In genomic region chr22:36192601-36193000, GRCh38 we compare ENCODE assay signal across 24 cellular contexts. TPM values are rescaled to one million over a fixed set of nuclear protein-coding genes. Genes with fewer than 3 reads are reported as not detected.
DNase-seq lines count a peak whose midpoint lies in the region; ATAC-seq, FAIRE-seq and TF ChIP-seq lines count a peak whose summit lies in the region.
"Had no signal": no experiment of that assay in that cellular context is flagged by ENCODE, and none has a peak within 500 bp of the region (broad histone marks: within the 10 kb centered on the region; RNA-seq: fewer than 3 reads in every experiment).

No MANE protein-coding gene starts in this region.

- H3K79me2 ChIP-seq in endothelial cell of umbilical vein (ENCODE audit: control insufficient read depth, insufficient read depth, low read length), result no peaks in the 10 kb centered on the region

- dilution Hi-C loops in endothelial cell of umbilical vein (cut with MboI; ENCODE audit: extremely low pct_ligation_motif_present, low sequenced_read_pairs), result no loop called here

- no peaks in the 10 kb centered on the region for H3K9me1 ChIP-seq in endothelial cell of umbilical vein (replicated peaks; ENCODE audit: control insufficient read depth, extremely low read depth, insufficient read depth, low read length)

- no peak overlapping the region for H3K9ac ChIP-seq in endothelial cell of umbilical vein (replicated peaks; ENCODE audit: extremely low read depth, insufficient read depth, low read length)

- H3K4me2 ChIP-seq in endothelial cell of umbilical vein (ENCODE audit: insufficient read depth, low read length), result no peak overlapping the region

- H3K27ac ChIP-seq in endothelial cell of umbilical vein (ENCODE audit: insufficient read depth, low read depth, low read length) (no peak overlapping the region), psoas muscle (peak overlapping the region; percentile 79)
- H3K27ac ChIP-seq: Peyer's patch had no signal

- H3K4me3 ChIP-seq in endothelial cell of umbilical vein (replicated peaks in 1 of 3; ENCODE audit: insufficient read depth in 1 of 3, low read depth in 1 of 3, low read length in 3 of 3), result no peak overlapping the region
- no peak overlapping the region for H3K4me3 ChIP-seq in psoas muscle
- H3K4me3 ChIP-seq: Peyer's patch had no signal

- ATAC-seq in psoas muscle (no peak), GM18873 (IDR thresholded peaks at IDR 0.05; ENCODE audit: low FRiP score, unreplicated experiment) (no peak), HG02970 (IDR thresholded peaks at IDR 0.05; ENCODE audit: low FRiP score, unreplicated experiment) (no peak)

- TF ChIP-seq POLR2A in endothelial cell of umbilical vein (IDR thresholded peaks at IDR 0.05; ENCODE audit: low read depth, low read length), result no peak

- no peaks in the 10 kb centered on the region for H4K20me1 ChIP-seq in endothelial cell of umbilical vein (replicated peaks; ENCODE audit: control insufficient read depth, extremely low read depth, insufficient read depth, low read length)

- in situ Hi-C loops in SK-MEL-5 (cut with HindIII; ENCODE audit: low pct_unique_long_range_greater_than_20kb, low sequenced_read_pairs), result no loop called here

- H3K36me3 ChIP-seq in endothelial cell of umbilical vein (ENCODE audit: control insufficient read depth in 2 of 2, extremely low read depth in 1 of 2, insufficient read depth in 2 of 2, low read length in 2 of 2) (no peaks in the 10 kb centered on the region), psoas muscle (ENCODE audit: insufficient read depth in 1 of 2, low read depth in 1 of 2) (no peaks in the 10 kb centered on the region)
- H3K36me3 ChIP-seq: Peyer's patch had no signal

- H2AFZ ChIP-seq in endothelial cell of umbilical vein (ENCODE audit: low read depth, low read length), result no peak overlapping the region

- intact Hi-C loops in endothelial cell of umbilical vein (cut with micrococcal nuclease), result no loop called here
- intact Hi-C loops in psoas muscle (cut with DNase I), result loop anchor here (5.0 to 10.0 kb wide), 2 partner anchors 85 to 292 kb away; partner anchors contain the start of gene TXN2 (in 1 of the 2)

- H3K9me3 ChIP-seq in endothelial cell of umbilical vein (replicated peaks; ENCODE audit: control insufficient read depth, insufficient read depth, low read length), result no peaks in the 10 kb centered on the region
- no peaks in the 10 kb centered on the region for H3K9me3 ChIP-seq in psoas muscle
- H3K9me3 ChIP-seq: Peyer's patch had no signal

- 52 to 66% (median 57%) methylated on average over 5 of the region's 5 CpGs for WGBS in psoas muscle, 3 donors

- DNase-seq in M059J (ENCODE audit: low read depth) (peak; percentile 19), SK-MEL-5 (ENCODE audit: low read depth, low spot score) (peak; percentile 49), endothelial cell of umbilical vein (ENCODE audit: low read depth, low spot score) (peak; percentile 19), psoas muscle (no peak), D721Med (ENCODE audit: insufficient read length, low spot score) (no peak), SW 1271 (lab: John Stamatoyannopoulos, UW) (no peak)
- DNase-seq: ACHN; C1 segment of cervical spinal cord; CD8-positive, alpha-beta memory T cell; DMS79; Kasumi-1; MM.1S; NCI-H1092; NCI-H1436 treated with DMSO at 0.1 percent for 48 hours; NCI-H2029 treated with DMSO at 0.1 percent for 48 hours; NCI-H446 treated with DMSO at 0.1 percent for 48 hours; NCI-H69; Peyer's patch; SIG-M5 had no signal

- CTCF ChIA-PET in endothelial cell of umbilical vein (lab: Charles Lee), result interaction anchor here (0.6 to 2.5 kb wide), 6 partner anchors 46 to 294 kb away, joined by 3 to 16 read pairs (median 3); partner anchors contain the start of gene APOL2

- TF ChIP-seq CTCF in endothelial cell of umbilical vein (IDR thresholded peaks at IDR 0.05; ENCODE audit: extremely low read depth in 1 of 2, insufficient read depth in 1 of 2, low read depth in 1 of 2, low read length in 2 of 2) (no peak), psoas muscle (IDR thresholded peaks at IDR 0.05) (no peak), D721Med (IDR thresholded peaks at IDR 0.05; ENCODE audit: insufficient read depth, missing control alignments) (no peak)

- FAIRE-seq in endothelial cell of umbilical vein (lab: Jason Lieb, UNC), result peak; percentile 21
- no peak for FAIRE-seq in D721Med (lab: Jason Lieb, UNC)
- FAIRE-seq: H54, HTR-8/SVneo had no signal

- H3K27me3 ChIP-seq in endothelial cell of umbilical vein (ENCODE audit: control insufficient read depth in 2 of 2, insufficient read depth in 2 of 2, low read length in 2 of 2), result peaks cover 0 to 6% of the 10 kb centered on the region in 2 experiments
- no peaks in the 10 kb centered on the region for H3K27me3 ChIP-seq in psoas muscle (ENCODE audit: insufficient read depth in 3 of 3, low read length in 2 of 3)
- H3K27me3 ChIP-seq: Peyer's patch had no signal

- H3K4me1 ChIP-seq in endothelial cell of umbilical vein (ENCODE audit: control insufficient read depth, extremely low read depth, insufficient read depth, low read length) (peaks cover 29% of the 10 kb centered on the region), psoas muscle (peaks cover 15% of the 10 kb centered on the region)

- POLR2A ChIA-PET in endothelial cell of umbilical vein (lab: Charles Lee), result no interaction called here

- BruUV-seq in endothelial cell of umbilical vein (replicated peaks; lab: Mats Ljungman, UMichigan), result no TSS peak

TF ChIP-seq in endothelial cell of umbilical vein, 7 proteins besides CTCF, POLR2A, EP300 and RAD21:
- no peak for TF ChIP-seq EZH2 (IDR thresholded peaks at IDR 0.05; ENCODE audit: borderline replicate concordance, low read depth, low read length, severe bottlenecking)
- TF ChIP-seq GATA2 (IDR thresholded peaks at IDR 0.05; ENCODE audit: insufficient read depth, insufficient read length, low read depth, low read length), result no peak
- no peak for TF ChIP-seq MAX (IDR thresholded peaks at IDR 0.05; ENCODE audit: insufficient read depth, insufficient read length)
- TF ChIP-seq POLR2AphosphoS5 (IDR thresholded peaks at IDR 0.05; ENCODE audit: insufficient read depth, low read depth, low read length), result no peak
- no peak for TF ChIP-seq FOS (IDR thresholded peaks at IDR 0.05; ENCODE audit: borderline replicate concordance, insufficient read depth, low read length)
- no peak for TF ChIP-seq JUN (IDR thresholded peaks at IDR 0.05; ENCODE audit: borderline replicate concordance, insufficient read depth, insufficient read length, low read depth)
- TF ChIP-seq MYC (IDR thresholded peaks at IDR 0.05; ENCODE audit: low read depth, low read length), result no peak

RNA-seq across cellular contexts. Expression of gene APOL4, which starts 9.0 kb away (rescaled TPM):
- total RNA-seq in M059J (2014; rRNA removed; shearing (Covaris generic)), result 0.10 TPM in 1 of 2 replicates, not detected in the other
- total RNA-seq in SK-MEL-5 (2014; rRNA removed; shearing (Covaris generic)), result not detected in 2 replicates
- polyA plus RNA-seq in SK-MEL-5 (2015; cell fraction: cytosol; rRNA removed), result not detected in 2 replicates
- polyA plus RNA-seq in SK-MEL-5 (2015; cell fraction: nucleus; rRNA removed), result not detected in 2 replicates
- total RNA-seq in endothelial cell of umbilical vein, result 0.97 and 2.6 TPM in 2 replicates
- polyA plus RNA-seq in endothelial cell of umbilical vein, result 0.25 and 0.33 TPM in 2 replicates
- polyA plus RNA-seq in endothelial cell of umbilical vein (2011; cell fraction: cytosol; rRNA removed), result 0.12 and 0.18 TPM in 2 replicates
- 0.13 TPM in 1 of 2 replicates, not detected in the other for polyA plus RNA-seq in endothelial cell of umbilical vein (2011; cell fraction: nucleus; rRNA removed)
- 0.12 and 0.30 TPM in 2 replicates for polyA plus RNA-seq in endothelial cell of umbilical vein (2012)
- polyA minus RNA-seq in endothelial cell of umbilical vein, result 0.25 and 0.51 TPM in 2 replicates
- not detected for polyA minus RNA-seq in endothelial cell of umbilical vein (2011; cell fraction: cytosol; rRNA and poly(A)+ RNA removed)
- not detected in 2 replicates for polyA minus RNA-seq in endothelial cell of umbilical vein (2011; cell fraction: nucleus; rRNA and poly(A)+ RNA removed)
- total RNA-seq in psoas muscle, result 1 to 10 TPM in 3 of 4 donors, under 1 TPM in 1; 0.86 to 6.8 (median 2.5) TPM
- 1 to 10 TPM; 1.1 to 2.1 (median 1.6) TPM for polyA plus RNA-seq in psoas muscle
- polyA plus RNA-seq: CD8-positive, alpha-beta memory T cell; IgD-negative memory B cell had no signal

RNA-seq across cellular contexts. Expression of gene APOL3, which starts 32.0 kb away (rescaled TPM):
- total RNA-seq in M059J (2014; rRNA removed; shearing (Covaris generic)), result 11.7 and 12.4 TPM in 2 replicates
- total RNA-seq in SK-MEL-5 (2014; rRNA removed; shearing (Covaris generic)), result 0.18 TPM in 1 of 2 replicates, not detected in the other
- 0.19 and 0.23 TPM in 2 replicates for polyA plus RNA-seq in SK-MEL-5 (2015; cell fraction: cytosol; rRNA removed)
- polyA plus RNA-seq in SK-MEL-5 (2015; cell fraction: nucleus; rRNA removed), result not detected in 2 replicates
- total RNA-seq in endothelial cell of umbilical vein (15.4 and 36.9 TPM in 2 replicates), psoas muscle (10 to 100 TPM; 15.1 to 24.1 (median 18.3) TPM)
- polyA plus RNA-seq in endothelial cell of umbilical vein (16.6 and 17.9 TPM in 2 replicates), psoas muscle (10 to 100 TPM; 11.1 to 16.3 (median 15.1) TPM)
- polyA plus RNA-seq in endothelial cell of umbilical vein (2011; cell fraction: cytosol; rRNA removed), result 14.8 and 18.5 TPM in 2 replicates
- polyA plus RNA-seq in endothelial cell of umbilical vein (2011; cell fraction: nucleus; rRNA removed), result 16.3 and 26.7 TPM in 2 replicates
- 15.9 and 26.0 TPM in 2 replicates for polyA plus RNA-seq in endothelial cell of umbilical vein (2012)
- 18.1 and 22.6 TPM in 2 replicates for polyA minus RNA-seq in endothelial cell of umbilical vein
- not detected for polyA minus RNA-seq in endothelial cell of umbilical vein (2011; cell fraction: cytosol; rRNA and poly(A)+ RNA removed)
- polyA minus RNA-seq in endothelial cell of umbilical vein (2011; cell fraction: nucleus; rRNA and poly(A)+ RNA removed), result 7.5 and 15.0 TPM in 2 replicates

RNA-seq across cellular contexts. Expression of gene APOL2, which starts 46.7 kb away (rescaled TPM):
- total RNA-seq in M059J (2014; rRNA removed; shearing (Covaris generic)), result 45.6 and 64.3 TPM in 2 replicates
- total RNA-seq in SK-MEL-5 (2014; rRNA removed; shearing (Covaris generic)), result 29.8 and 36.4 TPM in 2 replicates
- polyA plus RNA-seq in SK-MEL-5 (2015; cell fraction: cytosol; rRNA removed), result 22.1 and 25.1 TPM in 2 replicates
- 35.7 and 48.3 TPM in 2 replicates for polyA plus RNA-seq in SK-MEL-5 (2015; cell fraction: nucleus; rRNA removed)
- 37.6 and 41.9 TPM in 2 replicates for total RNA-seq in endothelial cell of umbilical vein
- 16.9 and 17.8 TPM in 2 replicates for polyA plus RNA-seq in endothelial cell of umbilical vein
- polyA plus RNA-seq in endothelial cell of umbilical vein (2011; cell fraction: cytosol; rRNA removed), result 24.9 and 26.1 TPM in 2 replicates
- 29.1 and 32.5 TPM in 2 replicates for polyA plus RNA-seq in endothelial cell of umbilical vein (2011; cell fraction: nucleus; rRNA removed)
- 28.6 and 34.8 TPM in 2 replicates for polyA plus RNA-seq in endothelial cell of umbilical vein (2012)
- 40.7 and 43.4 TPM in 2 replicates for polyA minus RNA-seq in endothelial cell of umbilical vein
- polyA minus RNA-seq in endothelial cell of umbilical vein (2011; cell fraction: cytosol; rRNA and poly(A)+ RNA removed), result 9.3 TPM
- 11.7 and 14.2 TPM in 2 replicates for polyA minus RNA-seq in endothelial cell of umbilical vein (2011; cell fraction: nucleus; rRNA and poly(A)+ RNA removed)
- 10 to 100 TPM; 24.4 to 54.7 (median 43.6) TPM for total RNA-seq in psoas muscle
- 10 to 100 TPM; 17.5 to 52.2 (median 26.8) TPM for polyA plus RNA-seq in psoas muscle

Comparison
In these comparisons a context has a peak if more than half of its experiments do, and no peak if none do; other contexts are left out.
1. DNase-seq: peak in M059J (single experiment), SK-MEL-5 (single experiment) and endothelial cell of umbilical vein (single experiment); none in psoas muscle (0 of 2), D721Med (single experiment) and SW 1271 (0 of 2).
2. RNA of gene APOL3, which starts 32.0 kb away (total RNA-seq): 15.4 to 36.9 TPM in endothelial cell of umbilical vein, 15.1 to 24.1 TPM in psoas muscle and 11.7 to 12.4 TPM in M059J; 0.18 TPM in SK-MEL-5; every median in the first group is over 10 times any median in the second.